Comparison of ENCODE assay signal across 17 cellular contexts in the genomic region with DNA sequence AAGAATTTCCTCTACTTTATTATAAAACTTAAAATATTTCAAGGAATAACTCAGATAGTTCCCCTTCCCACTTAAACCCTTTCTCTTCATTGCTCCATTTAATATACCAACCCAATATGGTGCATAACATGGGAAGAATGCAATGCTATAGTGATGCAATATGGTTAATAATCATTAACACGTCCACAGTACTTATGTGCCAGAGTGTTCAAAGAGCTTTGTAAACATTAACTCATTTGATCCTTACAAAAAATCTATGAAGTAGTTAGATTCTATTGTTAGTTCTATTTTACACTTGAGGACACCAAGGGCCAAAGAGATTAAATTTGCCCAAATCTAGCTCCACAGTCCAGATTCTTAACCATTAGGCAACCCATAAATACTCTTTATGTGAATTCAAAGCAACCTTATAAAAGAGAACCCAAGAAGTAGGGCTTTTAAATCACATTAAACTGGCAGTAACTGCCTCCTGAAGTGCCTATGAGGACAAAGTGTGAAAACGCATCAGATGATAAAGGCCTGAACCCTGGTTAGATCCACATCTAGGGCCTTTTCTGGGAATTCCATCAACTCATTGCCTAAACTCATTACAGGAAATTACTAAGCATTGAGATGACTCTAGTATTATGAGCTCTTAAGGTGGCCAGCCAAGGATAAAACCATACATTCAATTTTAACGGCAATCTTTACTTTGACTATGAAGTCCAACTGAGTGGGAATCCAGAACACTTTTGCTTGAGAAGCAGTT.
DNase-seq lines count a peak whose midpoint lies in the region; ATAC-seq and TF ChIP-seq lines count a peak whose summit lies in the region.
"Had no signal": no experiment of that assay in that cellular context is flagged by ENCODE, and none has a peak within 500 bp of the region (broad histone marks: within the 10 kb centered on the region; RNA-seq: fewer than 3 reads in every experiment).

No MANE protein-coding gene starts in this region.

- H3K4me1 ChIP-seq in Caco-2 (peaks cover 100% of the 10 kb centered on the region), liver (ENCODE audit: control insufficient read depth in 4 of 4, insufficient read depth in 4 of 4, low read length in 3 of 4) (peaks cover 2 to 8% (median 5%) of the 10 kb centered on the region in 4 donors)
- H3K4me1 ChIP-seq: neural progenitor cell had no signal

- no peak overlapping the region for H3K9ac ChIP-seq in liver (ENCODE audit: low read depth in 1 of 2, low read length in 2 of 2)
- H3K9ac ChIP-seq: neural progenitor cell had no signal

- POLR2A ChIA-PET in Caco-2 (lab: Charles Lee) = interaction anchor here (0.7 to 1.2 kb wide), 2 partner anchors 81 to 115 kb away, joined by 3 read pairs; no protein-coding TSS in a partner anchor

- no peak overlapping the region for H3K27ac ChIP-seq in liver (ENCODE audit: low read depth in 1 of 2, low read length in 2 of 2)
- H3K27ac ChIP-seq: neural progenitor cell, spleen had no signal

- peak overlapping the region; percentile 8 for H3K27ac Mint-ChIP-seq in Caco-2 (ENCODE audit: unreplicated experiment)
- H3K27ac Mint-ChIP-seq: activated CD8-positive, alpha-beta T cell treated with anti-CD3 and anti-CD28 coated beads, Interleukin-2, amount 10 ng/mL, durations not matched to agents 7 days and 5 days; neural progenitor cell had no signal

- H3K4me1 Mint-ChIP-seq in Caco-2 (ENCODE audit: low read depth, unreplicated experiment) = peaks cover 54% of the 10 kb centered on the region
- H3K4me1 Mint-ChIP-seq: neural progenitor cell had no signal

- TF ChIP-seq CTCF in Caco-2 (IDR thresholded peaks at IDR 0.05; ENCODE audit: insufficient read depth in 1 of 2, low read depth in 1 of 2, low read length in 1 of 2, severe bottlenecking in 1 of 2, unreplicated experiment in 1 of 2) = no peak
- no peak for TF ChIP-seq CTCF in cardiac fibroblast (IDR thresholded peaks at IDR 0.05; ENCODE audit: low read depth, low read length)
- no peak for TF ChIP-seq CTCF in liver (IDR thresholded peaks at IDR 0.05; ENCODE audit: low read depth, low read length, missing input control)

- no peaks in the 10 kb centered on the region for H3K27me3 ChIP-seq in Caco-2 (replicated peaks; ENCODE audit: control insufficient read depth, insufficient read depth, low read length)
- peaks cover 0 to 8% (median under 1%) of the 10 kb centered on the region in 4 donors for H3K27me3 ChIP-seq in liver (ENCODE audit: control insufficient read depth in 4 of 4, insufficient read depth in 4 of 4, low read length in 3 of 4)
- H3K27me3 ChIP-seq: neural progenitor cell had no signal

- peak overlapping the region; percentile 22 for H3K4me3 Mint-ChIP-seq in Caco-2 (ENCODE audit: unreplicated experiment)
- H3K4me3 Mint-ChIP-seq: activated CD8-positive, alpha-beta T cell treated with anti-CD3 and anti-CD28 coated beads, Interleukin-2, amount 10 ng/mL, durations not matched to agents 7 days and 5 days; neural progenitor cell had no signal

- TSS peak; percentile 84 for BruUV-seq in Caco-2 (replicated peaks; lab: Mats Ljungman, UMichigan)

- TF ChIP-seq RAD21 in liver (IDR thresholded peaks at IDR 0.05) = no peak

- H3K27me3 Mint-ChIP-seq in Caco-2 (ENCODE audit: insufficient read depth, unreplicated experiment) = no peaks in the 10 kb centered on the region

- H3K9me3 Mint-ChIP-seq in Caco-2 (ENCODE audit: unreplicated experiment) = no peaks in the 10 kb centered on the region
- H3K9me3 Mint-ChIP-seq: neural progenitor cell had no signal

- ATAC-seq in HG02981 (IDR thresholded peaks at IDR 0.05; ENCODE audit: unreplicated experiment) (peak; percentile 48), HG02852 (IDR thresholded peaks at IDR 0.05; ENCODE audit: unreplicated experiment) (no peak), HG03025 (IDR thresholded peaks at IDR 0.05; ENCODE audit: low FRiP score, unreplicated experiment) (no peak)
- ATAC-seq: activated CD8-positive, alpha-beta T cell treated with anti-CD3 and anti-CD28 coated beads, Interleukin-2, amount 10 ng/mL, durations not matched to agents 7 days and 5 days; left cardiac atrium; Panc1 had no signal

- CTCF ChIA-PET in Caco-2 (lab: Charles Lee) = interaction anchor here (0.7 to 2.0 kb wide), 3 partner anchors 84 to 132 kb away, joined by 3 to 9 read pairs (median 5); no protein-coding TSS in a partner anchor

- DNase-seq in Caco-2 (peak in 1 of 2 experiments; percentile 51), cardiac fibroblast (ENCODE audit: low read depth in 2 of 2) (peak; percentile 59 to 88), GF-D8 (lab: John Stamatoyannopoulos, UW) (no peak)
- DNase-seq in stimulated activated CD4-positive, alpha-beta T cell treated with anti-CD3 and anti-CD28 coated beads, Interleukin-2, amount 100 ng/mL, for 24 hours = no peak
- DNase-seq: activated CD8-positive, alpha-beta T cell treated with anti-CD3 and anti-CD28 coated beads, Interleukin-2, amount 10 ng/mL, durations not matched to agents 7 days and 5 days; activated naive CD4-positive, alpha-beta T cell treated with Interleukin-2 at 50 U/mL for 16 hours; left cardiac atrium; NCI-H446; spleen; T-helper 9 cell; trophoblast cell had no signal

- no peak overlapping the region for H3K4me3 ChIP-seq in Caco-2 (ENCODE audit: low read depth, low read length)
- no peak overlapping the region for H3K4me3 ChIP-seq in cardiac fibroblast (replicated peaks in 1 of 2; ENCODE audit: low read depth in 2 of 2, low read length in 2 of 2)
- no peak overlapping the region for H3K4me3 ChIP-seq in liver (ENCODE audit: low read depth in 1 of 3, low read length in 3 of 3)
- H3K4me3 ChIP-seq: neural progenitor cell, spleen had no signal

- no peaks in the 10 kb centered on the region for H3K36me3 Mint-ChIP-seq in Caco-2 (ENCODE audit: insufficient read depth, unreplicated experiment)
- H3K36me3 Mint-ChIP-seq: neural progenitor cell had no signal

- H3K9me3 ChIP-seq in Caco-2 (no peaks in the 10 kb centered on the region), liver (ENCODE audit: control insufficient read depth in 4 of 4, low read length in 3 of 4) (no peaks in the 10 kb centered on the region)
- H3K9me3 ChIP-seq: spleen had no signal

- WGBS in liver = 56% methylated on average over 3 of the region's 3 CpGs

- intact Hi-C loops in Caco-2 (cut with micrococcal nuclease; ENCODE audit: unreplicated experiment) = loop anchor here (1.0 kb wide), 2 partner anchors 84 to 129 kb away; no protein-coding TSS in a partner anchor

- H3K36me3 ChIP-seq in Caco-2 (ENCODE audit: control insufficient read depth, insufficient read depth, low read length) (no peaks in the 10 kb centered on the region), liver (ENCODE audit: control insufficient read depth in 4 of 4, insufficient read depth in 3 of 4, low read depth in 1 of 4, low read length in 3 of 4) (no peaks in the 10 kb centered on the region)
- H3K36me3 ChIP-seq: neural progenitor cell, spleen had no signal

TF ChIP-seq in liver, 16 proteins besides CTCF, POLR2A, EP300 and RAD21 (continues in another document):
- TF ChIP-seq RXRA (IDR thresholded peaks at IDR 0.05) = peak in 1 of 2 donors; percentile 26
- TF ChIP-seq TAF1 (conservative IDR thresholded peaks at IDR 0.05) = no peak
- TF ChIP-seq FOXA2 (IDR thresholded peaks at IDR 0.05) = no peak
- TF ChIP-seq YY1 (IDR thresholded peaks at IDR 0.05) = peak; percentile 56
- TF ChIP-seq JUND (IDR thresholded peaks at IDR 0.05) = no peak
- TF ChIP-seq, protein P1, sequence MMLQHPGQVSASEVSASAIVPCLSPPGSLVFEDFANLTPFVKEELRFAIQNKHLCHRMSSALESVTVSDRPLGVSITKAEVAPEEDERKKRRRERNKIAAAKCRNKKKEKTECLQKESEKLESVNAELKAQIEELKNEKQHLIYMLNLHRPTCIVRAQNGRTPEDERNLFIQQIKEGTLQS (IDR thresholded peaks at IDR 0.05) = no peak
- TF ChIP-seq, protein P2, sequence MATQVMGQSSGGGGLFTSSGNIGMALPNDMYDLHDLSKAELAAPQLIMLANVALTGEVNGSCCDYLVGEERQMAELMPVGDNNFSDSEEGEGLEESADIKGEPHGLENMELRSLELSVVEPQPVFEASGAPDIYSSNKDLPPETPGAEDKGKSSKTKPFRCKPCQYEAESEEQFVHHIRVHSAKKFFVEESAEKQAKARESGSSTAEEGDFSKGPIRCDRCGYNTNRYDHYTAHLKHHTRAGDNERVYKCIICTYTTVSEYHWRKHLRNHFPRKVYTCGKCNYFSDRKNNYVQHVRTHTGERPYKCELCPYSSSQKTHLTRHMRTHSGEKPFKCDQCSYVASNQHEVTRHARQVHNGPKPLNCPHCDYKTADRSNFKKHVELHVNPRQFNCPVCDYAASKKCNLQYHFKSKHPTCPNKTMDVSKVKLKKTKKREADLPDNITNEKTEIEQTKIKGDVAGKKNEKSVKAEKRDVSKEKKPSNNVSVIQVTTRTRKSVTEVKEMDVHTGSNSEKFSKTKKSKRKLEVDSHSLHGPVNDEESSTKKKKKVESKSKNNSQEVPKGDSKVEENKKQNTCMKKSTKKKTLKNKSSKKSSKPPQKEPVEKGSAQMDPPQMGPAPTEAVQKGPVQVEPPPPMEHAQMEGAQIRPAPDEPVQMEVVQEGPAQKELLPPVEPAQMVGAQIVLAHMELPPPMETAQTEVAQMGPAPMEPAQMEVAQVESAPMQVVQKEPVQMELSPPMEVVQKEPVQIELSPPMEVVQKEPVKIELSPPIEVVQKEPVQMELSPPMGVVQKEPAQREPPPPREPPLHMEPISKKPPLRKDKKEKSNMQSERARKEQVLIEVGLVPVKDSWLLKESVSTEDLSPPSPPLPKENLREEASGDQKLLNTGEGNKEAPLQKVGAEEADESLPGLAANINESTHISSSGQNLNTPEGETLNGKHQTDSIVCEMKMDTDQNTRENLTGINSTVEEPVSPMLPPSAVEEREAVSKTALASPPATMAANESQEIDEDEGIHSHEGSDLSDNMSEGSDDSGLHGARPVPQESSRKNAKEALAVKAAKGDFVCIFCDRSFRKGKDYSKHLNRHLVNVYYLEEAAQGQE (IDR thresholded peaks at IDR 0.05) = no peak
- TF ChIP-seq, protein P3, sequence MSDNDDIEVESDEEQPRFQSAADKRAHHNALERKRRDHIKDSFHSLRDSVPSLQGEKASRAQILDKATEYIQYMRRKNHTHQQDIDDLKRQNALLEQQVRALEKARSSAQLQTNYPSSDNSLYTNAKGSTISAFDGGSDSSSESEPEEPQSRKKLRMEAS (IDR thresholded peaks at IDR 0.05) = no peak
- no peak for TF ChIP-seq EGR1 (IDR thresholded peaks at IDR 0.05; ENCODE audit: low read depth in 2 of 2)
- peak in 1 of 2 donors; percentile 15 for TF ChIP-seq HNF4A (conservative IDR thresholded peaks at IDR 0.05)
- TF ChIP-seq NR2F2 (IDR thresholded peaks at IDR 0.05) = no peak

Comparison
In these comparisons a context has a peak if more than half of its experiments do, and no peak if none do; other contexts are left out.
1. DNase-seq: peak in cardiac fibroblast (2 of 2); none in GF-D8 (single experiment) and stimulated activated CD4-positive, alpha-beta T cell treated with anti-CD3 and anti-CD28 coated beads, Interleukin-2, amount 100 ng/mL, for 24 hours (0 of 2).